8 cellular contexts compared by ENCODE assay signal in genomic region chr17:35809855-35810461, GRCh38. TPM values are rescaled to one million over a fixed set of nuclear protein-coding genes. Genes with fewer than 3 reads are reported as not detected.
DNase-seq lines count a peak whose midpoint lies in the region; ATAC-seq, FAIRE-seq and TF ChIP-seq lines count a peak whose summit lies in the region.

No MANE protein-coding gene starts in this region.

- peak overlapping the region; percentile 100 for H3K27ac Mint-ChIP-seq in astrocyte (ENCODE audit: unreplicated experiment)

- H3K4me3 Mint-ChIP-seq in astrocyte (ENCODE audit: unreplicated experiment) = peak overlapping the region; percentile 99

- H2AFZ ChIP-seq in astrocyte (ENCODE audit: low read depth, low read length) = peak overlapping the region; percentile 80

- H3K4me3 ChIP-seq in astrocyte (ENCODE audit: insufficient read depth, low read depth, low read length) = peak overlapping the region; percentile 88
- peak overlapping the region; percentile 85 to 95 (median 89) for H3K4me3 ChIP-seq in liver (ENCODE audit: low read depth in 1 of 3, low read length in 3 of 3)
- peak overlapping the region; percentile 80 to 89 for H3K4me3 ChIP-seq in tibial artery

- peaks cover 57% of the 10 kb centered on the region for H3K79me2 ChIP-seq in astrocyte (ENCODE audit: insufficient read depth, low read length)

- H3K9me3 ChIP-seq in astrocyte (ENCODE audit: insufficient read depth, low read depth, low read length) (no peaks in the 10 kb centered on the region), liver (ENCODE audit: control insufficient read depth in 4 of 4, low read length in 3 of 4) (no peaks in the 10 kb centered on the region), tibial artery (no peaks in the 10 kb centered on the region)

- peaks cover 13% of the 10 kb centered on the region for H3K4me1 ChIP-seq in astrocyte (ENCODE audit: insufficient read depth, low read length)
- H3K4me1 ChIP-seq in liver (ENCODE audit: control insufficient read depth in 4 of 4, insufficient read depth in 4 of 4, low read length in 3 of 4) = peaks cover 3 to 20% (median 14%) of the 10 kb centered on the region in 4 donors
- H3K4me1 ChIP-seq in tibial artery = peaks cover 0 to 72% (median 30%) of the 10 kb centered on the region in 4 donors

- WGBS in liver = under 1% methylated on average over 24 of the region's 24 CpGs

- H3K36me3 ChIP-seq in astrocyte (ENCODE audit: insufficient read depth, low read length) (no peaks in the 10 kb centered on the region), liver (ENCODE audit: control insufficient read depth in 4 of 4, insufficient read depth in 3 of 4, low read depth in 1 of 4, low read length in 3 of 4) (no peaks in the 10 kb centered on the region), tibial artery (no peaks in the 10 kb centered on the region)

- H4K20me1 ChIP-seq in astrocyte (ENCODE audit: insufficient read depth, low read length) = peaks cover 50% of the 10 kb centered on the region

- H3K9ac ChIP-seq in astrocyte (ENCODE audit: low read length) = peak overlapping the region; percentile 95
- H3K9ac ChIP-seq in liver (ENCODE audit: low read depth in 1 of 2, low read length in 2 of 2) = peak overlapping the region; percentile 73 to 83

- H3K27ac ChIP-seq in C4-2B = peak overlapping the region; percentile 88
- peak overlapping the region; percentile 97 for H3K27ac ChIP-seq in astrocyte (ENCODE audit: low read depth, low read length)
- peak overlapping the region; percentile 91 to 95 for H3K27ac ChIP-seq in liver (ENCODE audit: low read depth in 1 of 2, low read length in 2 of 2)
- peak overlapping the region; percentile 94 to 98 for H3K27ac ChIP-seq in tibial artery

- no peak for TF ChIP-seq RAD21 in liver (IDR thresholded peaks at IDR 0.05)

- no peaks in the 10 kb centered on the region for H3K27me3 Mint-ChIP-seq in astrocyte (ENCODE audit: low read depth, unreplicated experiment)

- ATAC-seq in HG03439 (IDR thresholded peaks at IDR 0.05; ENCODE audit: unreplicated experiment) (peak; percentile 1), HG03520 (IDR thresholded peaks at IDR 0.05; ENCODE audit: unreplicated experiment) (no peak), HG03432 (IDR thresholded peaks at IDR 0.05; ENCODE audit: unreplicated experiment) (no peak)

- no peak for TF ChIP-seq CTCF in C4-2B (conservative IDR thresholded peaks at IDR 0.05)
- no peak for TF ChIP-seq CTCF in astrocyte (IDR thresholded peaks at IDR 0.05; ENCODE audit: insufficient read depth, low read depth, low read length)
- no peak for TF ChIP-seq CTCF in liver (IDR thresholded peaks at IDR 0.05; ENCODE audit: low read depth, low read length, missing input control)
- no peak for TF ChIP-seq CTCF in tibial artery (IDR thresholded peaks at IDR 0.05)

- intact Hi-C loops in tibial artery (cut with DNase I; ENCODE audit: low total_unique reads) = loop anchor here (10.0 kb wide), 1 partner anchor 225 kb away; the partner anchor contains the start of gene AP2B1

- FAIRE-seq in astrocyte (lab: Jason Lieb, UNC) = no peak

- peak overlapping the region; percentile 90 for H3K4me2 ChIP-seq in astrocyte (ENCODE audit: low read length)

- peaks cover 2% of the 10 kb centered on the region for H3K36me3 Mint-ChIP-seq in astrocyte (ENCODE audit: low read depth, unreplicated experiment)

- H3K4me1 Mint-ChIP-seq in astrocyte (ENCODE audit: low read depth, unreplicated experiment) = peaks cover 41% of the 10 kb centered on the region

- H3K9me3 Mint-ChIP-seq in astrocyte (ENCODE audit: unreplicated experiment) = no peaks in the 10 kb centered on the region

- H3K27me3 ChIP-seq in astrocyte (ENCODE audit: insufficient read depth, low read length) (no peaks in the 10 kb centered on the region), liver (ENCODE audit: control insufficient read depth in 4 of 4, insufficient read depth in 4 of 4, low read length in 3 of 4) (no peaks in the 10 kb centered on the region), tibial artery (no peaks in the 10 kb centered on the region)

- DNase-seq in astrocyte (ENCODE audit: low read depth) (peak; percentile 25), tibial artery (no peak), NCI-H2107 treated with DMSO at 0.1 percent for 48 hours (lab: John Stamatoyannopoulos, UW; ENCODE audit: unreplicated experiment) (no peak)

TF ChIP-seq in liver, 16 proteins besides CTCF, POLR2A, EP300 and RAD21:
- TF ChIP-seq SP1 (IDR thresholded peaks at IDR 0.05) (no peak), MAX (IDR thresholded peaks at IDR 0.05) (no peak), FOXA2 (IDR thresholded peaks at IDR 0.05) (no peak), ATF3 (IDR thresholded peaks at IDR 0.05) (no peak), TAF1 (conservative IDR thresholded peaks at IDR 0.05) (no peak), YY1 (IDR thresholded peaks at IDR 0.05) (peak; percentile 59), NR2F2 (IDR thresholded peaks at IDR 0.05) (no peak)

RNA-seq across cellular contexts. Expression of gene TAF15, which starts 0.7 kb away (rescaled TPM):
- total RNA-seq in astrocyte (153 and 156 TPM in 2 replicates), liver (10 to 100 TPM; 68.9 to 75.0 TPM)
- 10 to 100 TPM; 13.5 to 66.3 TPM for polyA plus RNA-seq in liver

RNA-seq across cellular contexts. Expression of gene MMP28, which starts 14.5 kb away (rescaled TPM):
- total RNA-seq in astrocyte (1.2 and 2.6 TPM in 2 replicates), liver (under 1 TPM; 0.59 to 0.75 TPM)
- under 1 TPM; 0.14 to 0.30 TPM for polyA plus RNA-seq in liver

RNA-seq across cellular contexts. Expression of gene C17orf50, which starts 49.3 kb away (rescaled TPM):
- total RNA-seq in astrocyte (not detected in 2 replicates), liver (not detected)
- polyA plus RNA-seq in liver = not detected

RNA-seq across cellular contexts. Expression of gene GAS2L2, which starts 56.9 kb away (rescaled TPM):
- total RNA-seq in astrocyte (0.07 TPM in 1 of 2 replicates, not detected in the other), liver (not detected)
- not detected for polyA plus RNA-seq in liver

RNA-seq across cellular contexts. Expression of gene HEATR9, which starts 58.7 kb away (rescaled TPM):
- not detected in 2 replicates for total RNA-seq in astrocyte
- total RNA-seq in liver = under 1 TPM in 1 of 2 donors, not detected in 1; 0.08 TPM
- not detected for polyA plus RNA-seq in liver
